Comparison of ENCODE assay signal across 8 cellular contexts in genomic region chr10:105971460-105971859, GRCh38.
"Had no signal": no experiment of that assay in that cellular context is flagged by ENCODE, and none has a peak within 500 bp of the region (broad histone marks: within the 10 kb centered on the region; RNA-seq: fewer than 3 reads in every experiment).

No MANE protein-coding gene starts in this region.

- FAIRE-seq: G401.6, GM12878, GM12891, GM12892, GM18507, GM19239 had no signal

- H3K4me3 ChIP-seq: GM12878 had no signal

- DNase-seq: GDM1, GF-D8 had no signal

- ATAC-seq: GM12878 had no signal
